Comparison of ENCODE assay signal across 9 cellular contexts in the genomic region with DNA sequence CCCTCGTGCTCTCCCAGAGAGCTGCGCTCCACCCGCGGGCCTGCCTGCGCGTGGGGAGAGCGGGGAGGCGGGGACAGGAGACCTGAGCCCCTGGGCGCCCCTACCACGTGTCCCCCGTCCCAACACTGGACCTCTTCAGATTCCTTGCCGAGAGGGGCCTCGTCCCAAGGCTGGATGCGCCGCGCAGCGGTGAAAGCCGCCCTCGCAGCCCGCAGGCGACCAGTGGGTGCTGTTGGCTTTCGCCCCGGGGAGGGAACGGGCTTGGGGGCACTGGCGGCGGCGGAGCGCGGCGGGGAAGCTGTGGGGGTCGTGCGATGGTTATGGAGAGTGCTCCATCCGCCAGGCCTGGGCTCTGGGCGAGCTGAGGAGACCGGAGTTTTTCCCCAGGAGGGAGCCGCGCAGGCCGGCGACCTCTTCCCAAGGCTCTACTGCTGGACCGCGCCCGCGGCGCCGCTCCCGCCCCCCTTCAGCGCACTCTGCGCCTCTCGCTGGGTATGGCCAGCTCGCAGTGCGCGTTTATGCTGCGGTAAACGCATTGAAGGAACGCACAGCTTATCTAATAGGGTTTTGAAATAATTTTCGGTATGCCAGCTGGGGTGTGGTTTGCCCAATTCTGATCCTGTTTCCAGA. TPM values are rescaled to one million over a fixed set of nuclear protein-coding genes. Genes with fewer than 3 reads are reported as not detected.
DNase-seq lines count a peak whose midpoint lies in the region; ATAC-seq and TF ChIP-seq lines count a peak whose summit lies in the region.
"Had no signal": no experiment of that assay in that cellular context is flagged by ENCODE, and none has a peak within 500 bp of the region (broad histone marks: within the 10 kb centered on the region; RNA-seq: fewer than 3 reads in every experiment).

No MANE protein-coding gene starts in this region.

- H3K36me3 ChIP-seq in iPS-15b (ENCODE audit: control insufficient read depth, insufficient read depth, low read length) = no peaks in the 10 kb centered on the region

- POLR2A ChIA-PET in WTC11 (lab: Charles Lee) = no interaction called here

- no peaks in the 10 kb centered on the region for H3K4me1 ChIP-seq in iPS-15b (ENCODE audit: control insufficient read depth, insufficient read depth, low read length)

- peaks cover 20% of the 10 kb centered on the region for H3K4me1 Mint-ChIP-seq in WTC11
- H3K4me1 Mint-ChIP-seq in stimulated activated memory B cell treated with anti-CD40 and anti-IgM and Interleukin-4, amounts not matched to agents 10 μg/mL and 1 μg/mL and 100 μg/mL, for 72 hours = peaks cover 16% of the 10 kb centered on the region

- H3K27me3 ChIP-seq in iPS-15b (ENCODE audit: control insufficient read depth, insufficient read depth, low read length) = peaks cover 77% of the 10 kb centered on the region

- ATAC-seq in WTC11 = peak; percentile 55
- ATAC-seq in stimulated activated memory B cell treated with anti-CD40 and anti-IgM and Interleukin-4, amounts not matched to agents 10 μg/mL and 1 μg/mL and 100 μg/mL, for 72 hours = no peak
- ATAC-seq in HG03521 (IDR thresholded peaks at IDR 0.05; ENCODE audit: unreplicated experiment) = no peak
- no peak for ATAC-seq in HG03378 (IDR thresholded peaks at IDR 0.05; ENCODE audit: unreplicated experiment)
- ATAC-seq in HG03108 (IDR thresholded peaks at IDR 0.05; ENCODE audit: unreplicated experiment) = no peak

- H3K4me3 Mint-ChIP-seq in WTC11 = peak overlapping the region; percentile 74
- peak overlapping the region; percentile 72 for H3K4me3 Mint-ChIP-seq in stimulated activated memory B cell treated with anti-CD40 and anti-IgM and Interleukin-4, amounts not matched to agents 10 μg/mL and 1 μg/mL and 100 μg/mL, for 72 hours

- H3K9me3 ChIP-seq in iPS-15b (ENCODE audit: control insufficient read depth, insufficient read depth, low read length) = no peaks in the 10 kb centered on the region

- no peak overlapping the region for H3K27ac Mint-ChIP-seq in WTC11
- H3K27ac Mint-ChIP-seq in stimulated activated memory B cell treated with anti-CD40 and anti-IgM and Interleukin-4, amounts not matched to agents 10 μg/mL and 1 μg/mL and 100 μg/mL, for 72 hours = no peak overlapping the region

- H3K36me3 Mint-ChIP-seq in WTC11 = no peaks in the 10 kb centered on the region
- H3K36me3 Mint-ChIP-seq in stimulated activated memory B cell treated with anti-CD40 and anti-IgM and Interleukin-4, amounts not matched to agents 10 μg/mL and 1 μg/mL and 100 μg/mL, for 72 hours = no peaks in the 10 kb centered on the region

- peak overlapping the region; percentile 12 for H3K9ac ChIP-seq in iPS-15b (ENCODE audit: low read depth, low read length)

- CTCF ChIA-PET in WTC11 (lab: Charles Lee) = interaction anchor here (0.7 to 2.3 kb wide), 8 partner anchors 15 to 249 kb away, joined by 3 to 8 read pairs (median 4); no protein-coding TSS in a partner anchor

- H3K4me3 ChIP-seq in iPS-15b (ENCODE audit: low read depth, low read length) = peak overlapping the region; percentile 47

- no peaks in the 10 kb centered on the region for H3K9me3 Mint-ChIP-seq in WTC11
- no peaks in the 10 kb centered on the region for H3K9me3 Mint-ChIP-seq in stimulated activated memory B cell treated with anti-CD40 and anti-IgM and Interleukin-4, amounts not matched to agents 10 μg/mL and 1 μg/mL and 100 μg/mL, for 72 hours

- DNase-seq in NCI-H82 (lab: John Stamatoyannopoulos, UW) (peak; percentile 46), NCI-H82 treated with DMSO at 0.1 percent for 48 hours (lab: John Stamatoyannopoulos, UW; ENCODE audit: unreplicated experiment) (no peak), WTC11 (ENCODE audit: low spot score) (peak; percentile 63)
- DNase-seq: NCI-H1436 had no signal

- no peak for TF ChIP-seq CTCF in WTC11 (IDR thresholded peaks at IDR 0.05)

- H3K27me3 Mint-ChIP-seq in WTC11 (ENCODE audit: low read depth) = peaks cover 89% of the 10 kb centered on the region
- peaks cover 64% of the 10 kb centered on the region for H3K27me3 Mint-ChIP-seq in stimulated activated memory B cell treated with anti-CD40 and anti-IgM and Interleukin-4, amounts not matched to agents 10 μg/mL and 1 μg/mL and 100 μg/mL, for 72 hours

TF ChIP-seq in WTC11, 78 proteins besides CTCF, POLR2A, EP300 and RAD21 (continues in another document):
- 0 out of 2 replicates have a peak, but pooled peaks have one; percentile 52 for TF ChIP-seq ZNF263 (CRISPR knock-in tag; IDR thresholded peaks at IDR 0.05; ENCODE audit: low read depth)
- TF ChIP-seq, protein P1, sequence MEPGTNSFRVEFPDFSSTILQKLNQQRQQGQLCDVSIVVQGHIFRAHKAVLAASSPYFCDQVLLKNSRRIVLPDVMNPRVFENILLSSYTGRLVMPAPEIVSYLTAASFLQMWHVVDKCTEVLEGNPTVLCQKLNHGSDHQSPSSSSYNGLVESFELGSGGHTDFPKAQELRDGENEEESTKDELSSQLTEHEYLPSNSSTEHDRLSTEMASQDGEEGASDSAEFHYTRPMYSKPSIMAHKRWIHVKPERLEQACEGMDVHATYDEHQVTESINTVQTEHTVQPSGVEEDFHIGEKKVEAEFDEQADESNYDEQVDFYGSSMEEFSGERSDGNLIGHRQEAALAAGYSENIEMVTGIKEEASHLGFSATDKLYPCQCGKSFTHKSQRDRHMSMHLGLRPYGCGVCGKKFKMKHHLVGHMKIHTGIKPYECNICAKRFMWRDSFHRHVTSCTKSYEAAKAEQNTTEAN (CRISPR knock-in tag; IDR thresholded peaks at IDR 0.05) = 0 out of 2 replicates have a peak, but pooled peaks have one; percentile 5
- TF ChIP-seq, protein P2, sequence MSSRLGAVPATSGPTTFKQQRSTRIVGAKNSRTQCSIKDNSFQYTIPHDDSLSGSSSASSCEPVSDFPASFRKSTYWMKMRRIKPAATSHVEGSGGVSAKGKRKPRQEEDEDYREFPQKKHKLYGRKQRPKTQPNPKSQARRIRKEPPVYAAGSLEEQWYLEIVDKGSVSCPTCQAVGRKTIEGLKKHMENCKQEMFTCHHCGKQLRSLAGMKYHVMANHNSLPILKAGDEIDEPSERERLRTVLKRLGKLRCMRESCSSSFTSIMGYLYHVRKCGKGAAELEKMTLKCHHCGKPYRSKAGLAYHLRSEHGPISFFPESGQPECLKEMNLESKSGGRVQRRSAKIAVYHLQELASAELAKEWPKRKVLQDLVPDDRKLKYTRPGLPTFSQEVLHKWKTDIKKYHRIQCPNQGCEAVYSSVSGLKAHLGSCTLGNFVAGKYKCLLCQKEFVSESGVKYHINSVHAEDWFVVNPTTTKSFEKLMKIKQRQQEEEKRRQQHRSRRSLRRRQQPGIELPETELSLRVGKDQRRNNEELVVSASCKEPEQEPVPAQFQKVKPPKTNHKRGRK (CRISPR knock-in tag; IDR thresholded peaks at IDR 0.05; ENCODE audit: borderline replicate concordance) = no peak
- TF ChIP-seq, protein P3, sequence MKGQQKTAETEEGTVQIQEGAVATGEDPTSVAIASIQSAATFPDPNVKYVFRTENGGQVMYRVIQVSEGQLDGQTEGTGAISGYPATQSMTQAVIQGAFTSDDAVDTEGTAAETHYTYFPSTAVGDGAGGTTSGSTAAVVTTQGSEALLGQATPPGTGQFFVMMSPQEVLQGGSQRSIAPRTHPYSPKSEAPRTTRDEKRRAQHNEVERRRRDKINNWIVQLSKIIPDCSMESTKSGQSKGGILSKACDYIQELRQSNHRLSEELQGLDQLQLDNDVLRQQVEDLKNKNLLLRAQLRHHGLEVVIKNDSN (CRISPR knock-in tag; IDR thresholded peaks at IDR 0.05) = peak; percentile 80; the same call in 1 of the 2 replicates
- 0 out of 2 replicates have a peak, but pooled peaks have one; percentile 5 for TF ChIP-seq MYBL2 (CRISPR knock-in tag; IDR thresholded peaks at IDR 0.05)
- 0 out of 2 replicates have a peak, but pooled peaks have one; percentile 23 for TF ChIP-seq SMAD3 (CRISPR knock-in tag; IDR thresholded peaks at IDR 0.05; ENCODE audit: borderline replicate concordance)
- TF ChIP-seq PRRX2 (CRISPR knock-in tag; IDR thresholded peaks at IDR 0.05) = no peak
- TF ChIP-seq, protein P4, sequence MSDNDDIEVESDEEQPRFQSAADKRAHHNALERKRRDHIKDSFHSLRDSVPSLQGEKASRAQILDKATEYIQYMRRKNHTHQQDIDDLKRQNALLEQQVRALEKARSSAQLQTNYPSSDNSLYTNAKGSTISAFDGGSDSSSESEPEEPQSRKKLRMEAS (CRISPR knock-in tag; IDR thresholded peaks at IDR 0.05) = peak; percentile 81; the same call in 1 of the 2 replicates
- TF ChIP-seq, protein P5, sequence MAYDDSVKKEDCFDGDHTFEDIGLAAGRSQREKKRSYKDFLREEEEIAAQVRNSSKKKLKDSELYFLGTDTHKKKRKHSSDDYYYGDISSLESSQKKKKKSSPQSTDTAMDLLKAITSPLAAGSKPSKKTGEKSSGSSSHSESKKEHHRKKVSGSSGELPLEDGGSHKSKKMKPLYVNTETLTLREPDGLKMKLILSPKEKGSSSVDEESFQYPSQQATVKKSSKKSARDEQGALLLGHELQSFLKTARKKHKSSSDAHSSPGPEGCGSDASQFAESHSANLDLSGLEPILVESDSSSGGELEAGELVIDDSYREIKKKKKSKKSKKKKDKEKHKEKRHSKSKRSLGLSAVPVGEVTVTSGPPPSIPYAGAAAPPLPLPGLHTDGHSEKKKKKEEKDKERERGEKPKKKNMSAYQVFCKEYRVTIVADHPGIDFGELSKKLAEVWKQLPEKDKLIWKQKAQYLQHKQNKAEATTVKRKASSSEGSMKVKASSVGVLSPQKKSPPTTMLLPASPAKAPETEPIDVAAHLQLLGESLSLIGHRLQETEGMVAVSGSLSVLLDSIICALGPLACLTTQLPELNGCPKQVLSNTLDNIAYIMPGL (CRISPR knock-in tag; IDR thresholded peaks at IDR 0.05) = peak; percentile 36; the same call in 1 of the 2 replicates
- TF ChIP-seq, protein P6, sequence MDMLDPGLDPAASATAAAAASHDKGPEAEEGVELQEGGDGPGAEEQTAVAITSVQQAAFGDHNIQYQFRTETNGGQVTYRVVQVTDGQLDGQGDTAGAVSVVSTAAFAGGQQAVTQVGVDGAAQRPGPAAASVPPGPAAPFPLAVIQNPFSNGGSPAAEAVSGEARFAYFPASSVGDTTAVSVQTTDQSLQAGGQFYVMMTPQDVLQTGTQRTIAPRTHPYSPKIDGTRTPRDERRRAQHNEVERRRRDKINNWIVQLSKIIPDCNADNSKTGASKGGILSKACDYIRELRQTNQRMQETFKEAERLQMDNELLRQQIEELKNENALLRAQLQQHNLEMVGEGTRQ (CRISPR knock-in tag; IDR thresholded peaks at IDR 0.05) = peak; percentile 64
- TF ChIP-seq, protein P7, sequence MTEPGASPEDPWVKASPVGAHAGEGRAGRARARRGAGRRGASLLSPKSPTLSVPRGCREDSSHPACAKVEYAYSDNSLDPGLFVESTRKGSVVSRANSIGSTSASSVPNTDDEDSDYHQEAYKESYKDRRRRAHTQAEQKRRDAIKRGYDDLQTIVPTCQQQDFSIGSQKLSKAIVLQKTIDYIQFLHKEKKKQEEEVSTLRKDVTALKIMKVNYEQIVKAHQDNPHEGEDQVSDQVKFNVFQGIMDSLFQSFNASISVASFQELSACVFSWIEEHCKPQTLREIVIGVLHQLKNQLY (CRISPR knock-in tag; IDR thresholded peaks at IDR 0.05) = no peak
- no peak for TF ChIP-seq ZNF317 (CRISPR knock-in tag; IDR thresholded peaks at IDR 0.05; ENCODE audit: borderline replicate concordance, low read depth)

RNA-seq across cellular contexts. Expression of a gene that starts 17.2 kb away (rescaled TPM):
- 0.05 TPM in 1 of 3 replicates, not detected in the others for total RNA-seq in WTC11 (2021)
